1 cellular context compared by ENCODE assay signal in the genomic region with DNA sequence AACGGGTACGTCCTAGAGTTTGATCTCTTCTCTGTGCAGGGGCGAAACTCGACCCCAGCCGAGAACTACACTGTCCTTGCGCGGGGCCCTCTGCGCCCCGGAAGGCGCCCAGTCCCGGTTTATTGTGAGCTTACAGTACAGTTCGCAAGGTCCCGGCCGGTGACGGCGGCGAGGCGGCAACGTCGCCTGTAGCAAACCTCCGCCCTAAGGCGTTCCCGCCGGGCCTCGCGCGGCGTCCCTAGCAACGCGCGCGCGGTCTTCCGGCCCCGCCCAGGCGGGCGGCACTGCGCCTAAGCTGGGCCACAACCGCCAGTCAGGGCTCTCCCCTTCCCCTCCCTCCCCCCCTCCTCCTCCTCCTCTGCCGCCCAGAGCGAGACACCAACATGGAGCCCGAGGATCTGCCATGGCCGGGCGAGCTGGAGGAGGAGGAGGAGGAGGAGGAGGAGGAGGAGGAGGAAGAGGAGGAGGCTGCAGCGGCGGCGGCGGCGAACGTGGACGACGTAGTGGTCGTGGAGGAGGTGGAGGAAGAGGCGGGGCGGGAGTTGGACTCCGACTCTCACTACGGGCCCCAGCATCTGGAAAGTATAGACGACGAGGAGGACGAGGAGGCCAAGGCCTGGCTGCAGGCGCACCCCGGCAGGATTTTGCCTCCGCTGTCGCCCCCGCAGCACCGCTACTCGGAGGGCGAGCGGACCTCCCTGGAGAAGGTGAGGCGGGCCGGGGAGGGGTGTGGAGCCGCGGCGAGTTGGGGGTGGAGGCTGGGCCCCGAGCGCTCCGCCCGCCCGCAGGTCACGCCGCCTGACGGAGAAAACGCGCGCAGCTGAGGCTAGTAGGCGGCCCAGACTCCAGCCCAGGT.
TF ChIP-seq lines count a peak whose summit lies in the region.

A gene with protein sequence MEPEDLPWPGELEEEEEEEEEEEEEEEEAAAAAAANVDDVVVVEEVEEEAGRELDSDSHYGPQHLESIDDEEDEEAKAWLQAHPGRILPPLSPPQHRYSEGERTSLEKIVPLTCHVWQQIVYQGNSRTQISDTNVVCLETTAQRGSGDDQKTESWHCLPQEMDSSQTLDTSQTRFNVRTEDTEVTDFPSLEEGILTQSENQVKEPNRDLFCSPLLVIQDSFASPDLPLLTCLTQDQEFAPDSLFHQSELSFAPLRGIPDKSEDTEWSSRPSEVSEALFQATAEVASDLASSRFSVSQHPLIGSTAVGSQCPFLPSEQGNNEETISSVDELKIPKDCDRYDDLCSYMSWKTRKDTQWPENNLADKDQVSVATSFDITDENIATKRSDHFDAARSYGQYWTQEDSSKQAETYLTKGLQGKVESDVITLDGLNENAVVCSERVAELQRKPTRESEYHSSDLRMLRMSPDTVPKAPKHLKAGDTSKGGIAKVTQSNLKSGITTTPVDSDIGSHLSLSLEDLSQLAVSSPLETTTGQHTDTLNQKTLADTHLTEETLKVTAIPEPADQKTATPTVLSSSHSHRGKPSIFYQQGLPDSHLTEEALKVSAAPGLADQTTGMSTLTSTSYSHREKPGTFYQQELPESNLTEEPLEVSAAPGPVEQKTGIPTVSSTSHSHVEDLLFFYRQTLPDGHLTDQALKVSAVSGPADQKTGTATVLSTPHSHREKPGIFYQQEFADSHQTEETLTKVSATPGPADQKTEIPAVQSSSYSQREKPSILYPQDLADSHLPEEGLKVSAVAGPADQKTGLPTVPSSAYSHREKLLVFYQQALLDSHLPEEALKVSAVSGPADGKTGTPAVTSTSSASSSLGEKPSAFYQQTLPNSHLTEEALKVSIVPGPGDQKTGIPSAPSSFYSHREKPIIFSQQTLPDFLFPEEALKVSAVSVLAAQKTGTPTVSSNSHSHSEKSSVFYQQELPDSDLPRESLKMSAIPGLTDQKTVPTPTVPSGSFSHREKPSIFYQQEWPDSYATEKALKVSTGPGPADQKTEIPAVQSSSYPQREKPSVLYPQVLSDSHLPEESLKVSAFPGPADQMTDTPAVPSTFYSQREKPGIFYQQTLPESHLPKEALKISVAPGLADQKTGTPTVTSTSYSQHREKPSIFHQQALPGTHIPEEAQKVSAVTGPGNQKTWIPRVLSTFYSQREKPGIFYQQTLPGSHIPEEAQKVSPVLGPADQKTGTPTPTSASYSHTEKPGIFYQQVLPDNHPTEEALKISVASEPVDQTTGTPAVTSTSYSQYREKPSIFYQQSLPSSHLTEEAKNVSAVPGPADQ (N-terminal part only) (plus strand): TSS at position 351 of the 856 bp plus-strand sequence. CDS start 33 bp downstream, at position 384.

TF ChIP-seq in HepG2, 621 proteins besides CTCF, POLR2A, EP300 and RAD21 (continued from another document):
- TF ChIP-seq, protein P1, sequence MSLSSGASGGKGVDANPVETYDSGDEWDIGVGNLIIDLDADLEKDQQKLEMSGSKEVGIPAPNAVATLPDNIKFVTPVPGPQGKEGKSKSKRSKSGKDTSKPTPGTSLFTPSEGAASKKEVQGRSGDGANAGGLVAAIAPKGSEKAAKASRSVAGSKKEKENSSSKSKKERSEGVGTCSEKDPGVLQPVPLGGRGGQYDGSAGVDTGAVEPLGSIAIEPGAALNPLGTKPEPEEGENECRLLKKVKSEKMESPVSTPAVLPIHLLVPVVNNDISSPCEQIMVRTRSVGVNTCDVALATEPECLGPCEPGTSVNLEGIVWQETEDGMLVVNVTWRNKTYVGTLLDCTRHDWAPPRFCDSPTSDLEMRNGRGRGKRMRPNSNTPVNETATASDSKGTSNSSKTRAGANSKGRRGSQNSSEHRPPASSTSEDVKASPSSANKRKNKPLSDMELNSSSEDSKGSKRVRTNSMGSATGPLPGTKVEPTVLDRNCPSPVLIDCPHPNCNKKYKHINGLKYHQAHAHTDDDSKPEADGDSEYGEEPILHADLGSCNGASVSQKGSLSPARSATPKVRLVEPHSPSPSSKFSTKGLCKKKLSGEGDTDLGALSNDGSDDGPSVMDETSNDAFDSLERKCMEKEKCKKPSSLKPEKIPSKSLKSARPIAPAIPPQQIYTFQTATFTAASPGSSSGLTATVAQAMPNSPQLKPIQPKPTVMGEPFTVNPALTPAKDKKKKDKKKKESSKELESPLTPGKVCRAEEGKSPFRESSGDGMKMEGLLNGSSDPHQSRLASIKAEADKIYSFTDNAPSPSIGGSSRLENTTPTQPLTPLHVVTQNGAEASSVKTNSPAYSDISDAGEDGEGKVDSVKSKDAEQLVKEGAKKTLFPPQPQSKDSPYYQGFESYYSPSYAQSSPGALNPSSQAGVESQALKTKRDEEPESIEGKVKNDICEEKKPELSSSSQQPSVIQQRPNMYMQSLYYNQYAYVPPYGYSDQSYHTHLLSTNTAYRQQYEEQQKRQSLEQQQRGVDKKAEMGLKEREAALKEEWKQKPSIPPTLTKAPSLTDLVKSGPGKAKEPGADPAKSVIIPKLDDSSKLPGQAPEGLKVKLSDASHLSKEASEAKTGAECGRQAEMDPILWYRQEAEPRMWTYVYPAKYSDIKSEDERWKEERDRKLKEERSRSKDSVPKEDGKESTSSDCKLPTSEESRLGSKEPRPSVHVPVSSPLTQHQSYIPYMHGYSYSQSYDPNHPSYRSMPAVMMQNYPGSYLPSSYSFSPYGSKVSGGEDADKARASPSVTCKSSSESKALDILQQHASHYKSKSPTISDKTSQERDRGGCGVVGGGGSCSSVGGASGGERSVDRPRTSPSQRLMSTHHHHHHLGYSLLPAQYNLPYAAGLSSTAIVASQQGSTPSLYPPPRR (CRISPR knock-in tag; IDR thresholded peaks at IDR 0.05; ENCODE audit: borderline replicate concordance), result peak; percentile 72; the same call in 1 of the 2 replicates
- TF ChIP-seq ZNF570 (CRISPR knock-in tag; IDR thresholded peaks at IDR 0.05; ENCODE audit: borderline replicate concordance), result no peak
- TF ChIP-seq ZNF891 (CRISPR knock-in tag; IDR thresholded peaks at IDR 0.05), result peak; percentile 90
- TF ChIP-seq ZNF557 (CRISPR knock-in tag; IDR thresholded peaks at IDR 0.05), result no peak
- TF ChIP-seq ZFAT (CRISPR knock-in tag; conservative IDR thresholded peaks at IDR 0.05), result no peak
- 0 out of 2 replicates have a peak, but pooled peaks have one; percentile 57 for TF ChIP-seq ZNF367 (CRISPR knock-in tag; IDR thresholded peaks at IDR 0.05; ENCODE audit: borderline replicate concordance)
- TF ChIP-seq ZNF558 (CRISPR knock-in tag; IDR thresholded peaks at IDR 0.05; ENCODE audit: borderline replicate concordance), result peak; percentile 94; the same call in 1 of the 2 replicates
- TF ChIP-seq ZNF878 (CRISPR knock-in tag; IDR thresholded peaks at IDR 0.05), result peak; percentile 67; the same call in 1 of the 2 replicates
- 0 out of 4 replicates have a peak, but pooled peaks of 1 of the 2 experiments have one; percentile 36 for TF ChIP-seq ATF4 (CRISPR knock-in tag; IDR thresholded peaks at IDR 0.05)
- TF ChIP-seq TGIF2 (CRISPR knock-in tag; IDR thresholded peaks at IDR 0.05), result peak; percentile 64
- TF ChIP-seq RARG (CRISPR knock-in tag; IDR thresholded peaks at IDR 0.05; ENCODE audit: low read depth), result no peak
- no peak for TF ChIP-seq SKIL (CRISPR knock-in tag; IDR thresholded peaks at IDR 0.05; ENCODE audit: borderline replicate concordance)
- no peak; the same call in 1 of the 2 replicates for TF ChIP-seq ZNF816 (CRISPR knock-in tag; IDR thresholded peaks at IDR 0.05; ENCODE audit: borderline replicate concordance)
- peak; percentile 96 for TF ChIP-seq ZNF772 (CRISPR knock-in tag; IDR thresholded peaks at IDR 0.05)
- TF ChIP-seq ZBTB46 (CRISPR knock-in tag; IDR thresholded peaks at IDR 0.05; ENCODE audit: borderline replicate concordance), result no peak
- TF ChIP-seq GABPB1 (CRISPR knock-in tag; IDR thresholded peaks at IDR 0.05), result peak; percentile 89
- TF ChIP-seq ZNF142 (CRISPR knock-in tag; IDR thresholded peaks at IDR 0.05), result no peak
TF ChIP-seq in HepG2: peak in this region for 301.
